ENCODE assay signal across 1 cellular context in genomic region chr4:70925899-70926635, GRCh38.
TF ChIP-seq lines count a peak whose summit lies in the region.

No MANE protein-coding gene starts in this region.

TF ChIP-seq in GM12878, 131 proteins besides CTCF, POLR2A, EP300 and RAD21 (continued from another document):
- TF ChIP-seq BCLAF1 (IDR thresholded peaks at IDR 0.05) (no peak), RAD51 (IDR thresholded peaks at IDR 0.05) (no peak), HCFC1 (IDR thresholded peaks at IDR 0.05; ENCODE audit: low read length) (no peak), IKZF1 (conservative IDR thresholded peaks at IDR 0.05) (peak; percentile 43; the same call in 1 of the 2 replicates), JUNB (IDR thresholded peaks at IDR 0.05) (peak; percentile 21; the same call in 1 of the 2 replicates), ATF7 (IDR thresholded peaks at IDR 0.05; ENCODE audit: low read depth) (peak; percentile 79), KAT2A (conservative IDR thresholded peaks at IDR 0.05; ENCODE audit: control insufficient read depth, low read depth, low read length) (no peak), STAT1 (conservative IDR thresholded peaks at IDR 0.05) (no peak), FOS (IDR thresholded peaks at IDR 0.05; ENCODE audit: borderline replicate concordance, extremely low read depth, insufficient read length) (no peak), SUPT20H (IDR thresholded peaks at IDR 0.05; ENCODE audit: borderline replicate concordance, control insufficient read depth, low read depth, low read length) (no peak), PML (IDR thresholded peaks at IDR 0.05; ENCODE audit: low read length) (no peak), RUNX3 (IDR thresholded peaks at IDR 0.05; ENCODE audit: low read length) (peak; percentile 57; the same call in 1 of the 2 replicates)
- TF ChIP-seq, protein P1, sequence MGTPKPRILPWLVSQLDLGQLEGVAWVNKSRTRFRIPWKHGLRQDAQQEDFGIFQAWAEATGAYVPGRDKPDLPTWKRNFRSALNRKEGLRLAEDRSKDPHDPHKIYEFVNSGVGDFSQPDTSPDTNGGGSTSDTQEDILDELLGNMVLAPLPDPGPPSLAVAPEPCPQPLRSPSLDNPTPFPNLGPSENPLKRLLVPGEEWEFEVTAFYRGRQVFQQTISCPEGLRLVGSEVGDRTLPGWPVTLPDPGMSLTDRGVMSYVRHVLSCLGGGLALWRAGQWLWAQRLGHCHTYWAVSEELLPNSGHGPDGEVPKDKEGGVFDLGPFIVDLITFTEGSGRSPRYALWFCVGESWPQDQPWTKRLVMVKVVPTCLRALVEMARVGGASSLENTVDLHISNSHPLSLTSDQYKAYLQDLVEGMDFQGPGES (IDR thresholded peaks at IDR 0.05), result no peak
- TF ChIP-seq, protein P2, sequence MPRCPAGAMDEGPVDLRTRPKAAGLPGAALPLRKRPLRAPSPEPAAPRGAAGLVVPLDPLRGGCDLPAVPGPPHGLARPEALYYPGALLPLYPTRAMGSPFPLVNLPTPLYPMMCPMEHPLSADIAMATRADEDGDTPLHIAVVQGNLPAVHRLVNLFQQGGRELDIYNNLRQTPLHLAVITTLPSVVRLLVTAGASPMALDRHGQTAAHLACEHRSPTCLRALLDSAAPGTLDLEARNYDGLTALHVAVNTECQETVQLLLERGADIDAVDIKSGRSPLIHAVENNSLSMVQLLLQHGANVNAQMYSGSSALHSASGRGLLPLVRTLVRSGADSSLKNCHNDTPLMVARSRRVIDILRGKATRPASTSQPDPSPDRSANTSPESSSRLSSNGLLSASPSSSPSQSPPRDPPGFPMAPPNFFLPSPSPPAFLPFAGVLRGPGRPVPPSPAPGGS (IDR thresholded peaks at IDR 0.05; ENCODE audit: borderline replicate concordance, insufficient read depth, low read depth, low read length, poor library complexity, severe bottlenecking), result no peak
TF ChIP-seq in GM12878: peak in this region for 23.
